ENCODE assay signal across 1 cellular context in the genomic region with DNA sequence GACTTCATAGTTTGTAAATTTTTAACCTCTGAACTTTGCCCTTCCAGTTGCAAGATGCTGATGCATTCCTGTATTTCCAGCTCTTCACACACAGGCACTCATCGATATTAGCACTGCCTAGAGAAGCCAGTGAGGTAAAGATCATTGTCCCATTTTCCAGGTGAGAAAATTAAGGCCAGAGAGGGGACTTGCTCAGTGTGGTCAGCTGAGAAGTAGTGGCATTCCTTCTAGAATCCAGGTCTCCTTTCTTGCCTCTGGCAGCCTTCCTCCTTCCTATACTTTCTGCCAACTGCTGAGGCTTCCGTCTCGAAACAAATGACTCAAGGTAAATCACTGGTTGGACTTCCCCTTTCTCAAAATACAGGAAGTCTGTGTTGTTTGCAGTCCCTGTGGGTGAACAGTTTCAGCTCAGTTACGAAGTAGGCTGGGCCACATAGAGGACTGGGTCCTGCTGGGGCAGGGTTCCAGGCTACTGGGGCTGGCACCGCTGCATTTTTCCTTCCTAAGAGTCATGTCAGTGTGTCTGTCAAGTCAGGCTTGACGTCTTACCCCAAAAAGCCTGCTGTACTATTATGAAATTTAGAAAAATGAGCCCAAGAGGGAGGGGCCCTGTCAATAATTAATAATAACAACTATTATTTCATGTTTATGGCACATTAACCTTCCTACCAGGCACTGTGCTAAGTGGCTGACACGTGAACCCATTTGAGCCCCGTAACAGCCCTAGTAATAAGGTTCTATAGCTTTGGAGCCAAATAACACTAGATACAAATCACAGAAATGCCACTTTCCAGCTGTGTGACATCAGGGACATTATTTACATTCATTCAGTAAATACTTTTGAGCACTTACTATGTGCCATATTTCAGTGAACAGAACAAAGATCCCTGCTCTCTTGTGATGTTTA.
A peak's percentile ranks its signal among the peaks of the same experiment; 100 is the strongest.
TF ChIP-seq lines count a peak whose summit lies in the region.

No MANE protein-coding gene starts in this region.

TF ChIP-seq in H1, 55 proteins besides CTCF, POLR2A, EP300 and RAD21:
- TF ChIP-seq RXRA (IDR thresholded peaks at IDR 0.05; ENCODE audit: insufficient read depth, low read depth, low read length): no peak
- no peak for TF ChIP-seq RFX5 (IDR thresholded peaks at IDR 0.05; ENCODE audit: borderline replicate concordance, low read depth, low read length)
- peak; percentile 88 for TF ChIP-seq KDM1A (IDR thresholded peaks at IDR 0.05; ENCODE audit: borderline replicate concordance, low read length)
- TF ChIP-seq SP1 (IDR thresholded peaks at IDR 0.05; ENCODE audit: low read depth, low read length): no peak
- TF ChIP-seq SIX5 (IDR thresholded peaks at IDR 0.05; ENCODE audit: low read depth, low read length): no peak
- TF ChIP-seq ATF2 (IDR thresholded peaks at IDR 0.05; ENCODE audit: low read length): no peak
- peak in 1 of 2 experiments; percentile 61; a peak in 1 of 4 replicates for TF ChIP-seq HDAC2 (IDR thresholded peaks at IDR 0.05; ENCODE audit: borderline replicate concordance in 1 of 2, low read depth in 2 of 2, low read length in 2 of 2)
